8 cellular contexts compared by ENCODE assay signal in the genomic region with DNA sequence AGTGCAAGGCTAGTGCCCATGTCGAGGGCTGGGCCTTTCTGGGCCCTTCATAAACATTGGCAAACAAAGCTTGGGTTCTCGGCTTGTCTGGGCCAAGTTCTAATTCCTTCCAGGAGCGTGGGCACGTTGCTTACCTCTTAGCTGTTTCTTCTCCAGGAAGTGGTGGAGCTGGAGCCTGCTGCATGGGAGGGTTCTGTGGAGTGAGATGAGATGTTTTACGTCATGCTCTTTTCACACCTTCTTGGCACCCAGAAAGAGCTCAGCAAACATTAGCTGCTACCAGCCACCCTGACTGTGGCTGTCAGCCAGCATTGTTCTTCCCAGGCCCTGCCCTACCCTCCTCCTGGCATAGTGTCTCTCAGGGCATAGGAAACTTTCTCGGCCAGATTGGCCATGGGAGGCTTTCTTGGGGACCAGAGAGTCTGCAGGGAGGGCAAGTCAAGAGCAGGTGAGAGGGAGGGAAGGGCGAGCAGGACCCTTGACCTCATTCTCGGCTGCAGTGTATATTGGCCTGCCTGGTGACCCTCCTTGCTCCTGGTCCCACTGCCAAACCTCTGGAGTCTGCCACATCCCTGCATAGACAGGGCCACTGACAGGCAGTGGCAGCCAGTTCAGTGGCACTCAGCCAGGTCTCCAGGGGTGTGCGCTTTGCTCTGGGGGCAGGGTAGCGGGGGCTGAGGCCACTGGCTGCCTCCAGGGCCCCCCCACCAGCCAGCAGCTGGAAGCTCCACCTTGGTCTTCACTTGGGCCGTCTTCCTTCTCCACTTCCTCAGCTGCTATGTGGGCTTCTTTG.
DNase-seq lines count a peak whose midpoint lies in the region; ATAC-seq and TF ChIP-seq lines count a peak whose summit lies in the region.

No MANE protein-coding gene starts in this region.

- H3K27me3 ChIP-seq in PC-3 (ENCODE audit: low read length) (no peaks in the 10 kb centered on the region), esophagus muscularis mucosa (no peaks in the 10 kb centered on the region)

- ATAC-seq in PC-3 (peak; percentile 63), GM21737 (IDR thresholded peaks at IDR 0.05; ENCODE audit: unreplicated experiment) (no peak)

- 56% methylated on average over 11 of the region's 11 CpGs for WGBS in esophagus muscularis mucosa

- H3K9ac ChIP-seq in PC-3 (ENCODE audit: low read length): no peak overlapping the region

- no peak overlapping the region for H3K4me3 ChIP-seq in PC-3 (ENCODE audit: low read length)
- H3K4me3 ChIP-seq in esophagus muscularis mucosa: no peak overlapping the region

- DNase-seq in H4 (ENCODE audit: low spot score) (peak; percentile 38), PC-3 (peak; percentile 49), esophagus muscularis mucosa (ENCODE audit: extremely low spot score) (no peak), pons (ENCODE audit: low spot score) (peak; percentile 17), NCI-H2171 (lab: John Stamatoyannopoulos, UW) (no peak), NCI-H748 (lab: John Stamatoyannopoulos, UW; ENCODE audit: unreplicated experiment) (no peak)
- DNase-seq in stimulated activated CD4-positive, alpha-beta T cell treated with anti-CD3 and anti-CD28 coated beads, Interleukin-1b, Interleukin-23, amount 100 ng/mL, for 48 hours: no peak

- H3K4me2 ChIP-seq in PC-3 (ENCODE audit: low read length): no peak overlapping the region

- H3K27ac ChIP-seq in PC-3 (ENCODE audit: low read length) (peak overlapping the region; percentile 39), esophagus muscularis mucosa (replicated peaks in 1 of 4) (peak overlapping the region; percentile 83 to 90 (median 88))

- H3K9me3 ChIP-seq in PC-3 (ENCODE audit: low read length): no peaks in the 10 kb centered on the region
- no peaks in the 10 kb centered on the region for H3K9me3 ChIP-seq in esophagus muscularis mucosa

- POLR2A ChIA-PET in PC-3 (lab: Charles Lee; ENCODE audit: unreplicated experiment): no interaction called here

- H3K36me3 ChIP-seq in PC-3 (ENCODE audit: low read depth, low read length) (no peaks in the 10 kb centered on the region), esophagus muscularis mucosa (peaks cover 10 to 70% (median 57%) of the 10 kb centered on the region in 4 donors)

- no peaks in the 10 kb centered on the region for H3K79me2 ChIP-seq in PC-3 (ENCODE audit: low read length)

- H3K9me2 ChIP-seq in PC-3 (replicated peaks; ENCODE audit: low read length): no peaks in the 10 kb centered on the region

- TF ChIP-seq CTCF in PC-3 (conservative IDR thresholded peaks at IDR 0.05; ENCODE audit: low read depth, low read length) (no peak), esophagus muscularis mucosa (IDR thresholded peaks at IDR 0.05) (no peak)

- CTCF ChIA-PET in PC-3 (lab: Charles Lee): interaction anchor here (0.9 to 1.2 kb wide), 5 partner anchors 10 to 107 kb away, joined by 3 to 4 read pairs (median 3); a partner anchor contains a TSS

- no peaks in the 10 kb centered on the region for H4K20me1 ChIP-seq in PC-3 (ENCODE audit: low read length)

- intact Hi-C loops in PC-3 (cut with micrococcal nuclease): no loop called here
- intact Hi-C loops in esophagus muscularis mucosa (cut with DNase I): no loop called here

- peak; percentile 6 for TF ChIP-seq EP300 in esophagus muscularis mucosa (IDR thresholded peaks at IDR 0.05)

- H3F3A ChIP-seq in PC-3 (ENCODE audit: low read length, unreplicated experiment): no peaks in the 10 kb centered on the region

- no peak overlapping the region for H2AFZ ChIP-seq in PC-3 (ENCODE audit: low read length)

- no peak for TF ChIP-seq POLR2A in esophagus muscularis mucosa (IDR thresholded peaks at IDR 0.05; ENCODE audit: low read depth)

- no TSS peak for BruUV-seq in PC-3 (replicated peaks; lab: Mats Ljungman, UMichigan)

- H3K4me1 ChIP-seq in PC-3 (ENCODE audit: insufficient read depth, low read length) (peaks cover 22% of the 10 kb centered on the region), esophagus muscularis mucosa (peaks cover 48 to 65% (median 62%) of the 10 kb centered on the region in 4 donors)

Comparison
In these comparisons a context has a peak if more than half of its experiments do, and no peak if none do; other contexts are left out.
1. DNase-seq: peak in H4 (single experiment), PC-3 (single experiment) and pons (single experiment); none in esophagus muscularis mucosa (single experiment), NCI-H2171 (single experiment), stimulated activated CD4-positive, alpha-beta T cell treated with anti-CD3 and anti-CD28 coated beads, Interleukin-1b, Interleukin-23, amount 100 ng/mL, for 48 hours (single experiment) and NCI-H748 (single experiment).